Comparison of ENCODE assay signal across 18 cellular contexts in genomic region chr4:37936889-37937498, GRCh38. TPM values are rescaled to one million over a fixed set of nuclear protein-coding genes. Genes with fewer than 3 reads are reported as not detected.
A peak's percentile ranks its signal among the peaks of the same experiment; 100 is the strongest.
DNase-seq lines count a peak whose midpoint lies in the region; ATAC-seq and TF ChIP-seq lines count a peak whose summit lies in the region.
"Had no signal": no experiment of that assay in that cellular context is flagged by ENCODE, and none has a peak within 500 bp of the region (broad histone marks: within the 10 kb centered on the region; RNA-seq: fewer than 3 reads in every experiment).

No MANE protein-coding gene starts in this region.

- H3K79me1 ChIP-seq in H9 (ENCODE audit: insufficient read depth, low read depth, low read length, poor library complexity, severe bottlenecking) = no peaks in the 10 kb centered on the region

- peaks cover 11% of the 10 kb centered on the region for H3K27me3 Mint-ChIP-seq in H9 (ENCODE audit: low read depth)
- no peaks in the 10 kb centered on the region for H3K27me3 Mint-ChIP-seq in activated T-helper 17 cell treated with anti-CD3 and anti-CD28 coated beads, Interleukin-2, amount 50 U/mL, for 72 hours
- H3K27me3 Mint-ChIP-seq: natural killer cell treated with Interleukin-12 subunit alpha and Interleukin-12 subunit beta and Interleukin-15 and Interleukin-18, amount 100 ng/mL, for 72 hours had no signal

- ATAC-seq in right cardiac atrium = peak; percentile 95 to 96
- peak; percentile 78 to 79 for ATAC-seq in gastrocnemius medialis
- no peak for ATAC-seq in activated T-helper 17 cell treated with anti-CD3 and anti-CD28 coated beads, Interleukin-2, amount 50 U/mL, for 72 hours (replicated peaks)
- ATAC-seq: activated CD8-positive, alpha-beta T cell treated with anti-CD3 and anti-CD28 coated beads, Interleukin-2, amount 10 ng/mL, durations not matched to agents 7 days and 5 days; HCT116; natural killer cell treated with Interleukin-12 subunit alpha and Interleukin-12 subunit beta and Interleukin-15 and Interleukin-18, amount 100 ng/mL, for 72 hours; Panc1 had no signal

- H4K8ac ChIP-seq in H9 (replicated peaks; ENCODE audit: insufficient read length, low read depth, low read length) = no peak overlapping the region

- in situ Hi-C loops in gastrocnemius medialis (cut with MboI; ENCODE audit: low sequenced_read_pairs in 4 of 4) (no loop called here), GM23248 (cut with MboI) (no loop called here)

- H3K14ac ChIP-seq in H9 (ENCODE audit: insufficient read depth, low read length) = no peak overlapping the region

- H3K36me3 ChIP-seq in gastrocnemius medialis = no peaks in the 10 kb centered on the region
- H3K36me3 ChIP-seq in GM23248 (ENCODE audit: low read depth) = no peaks in the 10 kb centered on the region

- H3K18ac ChIP-seq in H9 (ENCODE audit: insufficient read length, low read depth, low read length) = no peak overlapping the region

- H3K36me3 Mint-ChIP-seq in H9 (ENCODE audit: insufficient read depth in 1 of 3, low read depth in 3 of 3) = peaks cover 0 to 4% (median 0%) of the 10 kb centered on the region in 3 experiments; a peak in 3 of 7 replicates
- peaks cover 11% of the 10 kb centered on the region for H3K36me3 Mint-ChIP-seq in activated T-helper 17 cell treated with anti-CD3 and anti-CD28 coated beads, Interleukin-2, amount 50 U/mL, for 72 hours (ENCODE audit: low read depth)
- H3K36me3 Mint-ChIP-seq: natural killer cell treated with Interleukin-12 subunit alpha and Interleukin-12 subunit beta and Interleukin-15 and Interleukin-18, amount 100 ng/mL, for 72 hours had no signal

- H3K4me2 ChIP-seq in H9 (ENCODE audit: insufficient read depth, insufficient read length, low read length) (no peak overlapping the region), GM23248 (ENCODE audit: unreplicated experiment) (no peak overlapping the region)

- H2BK120ac ChIP-seq in H9 (ENCODE audit: low read depth, low read length, poor library complexity, severe bottlenecking) = no peak overlapping the region

- H3K23ac ChIP-seq in H9 (ENCODE audit: insufficient read length, low read depth, low read length) = no peak overlapping the region

- H3K27me3 ChIP-seq in H9 (ENCODE audit: insufficient read depth, low read length) (no peaks in the 10 kb centered on the region), right cardiac atrium (ENCODE audit: control insufficient read depth, insufficient read depth) (no peaks in the 10 kb centered on the region), gastrocnemius medialis (no peaks in the 10 kb centered on the region), GM23248 (replicated peaks; ENCODE audit: insufficient read depth) (no peaks in the 10 kb centered on the region; the same call in 1 of the 2 replicates)
- H3K27me3 ChIP-seq: sigmoid colon had no signal

- H3K27ac ChIP-seq in H9 (ENCODE audit: insufficient read length, low read depth, low read length) (no peak overlapping the region), right cardiac atrium (ENCODE audit: low read length) (peak overlapping the region; percentile 67), gastrocnemius medialis (peak overlapping the region; percentile 83 to 97 (median 88)), GM23248 (no peak overlapping the region)

- no peaks in the 10 kb centered on the region for H3K23me2 ChIP-seq in H9 (ENCODE audit: insufficient read length, low read depth, low read length, poor library complexity, severe bottlenecking)

- H3K4me1 Mint-ChIP-seq in H9 = peaks cover 4 to 5% of the 10 kb centered on the region in 2 experiments
- H3K4me1 Mint-ChIP-seq in activated T-helper 17 cell treated with anti-CD3 and anti-CD28 coated beads, Interleukin-2, amount 50 U/mL, for 72 hours = peaks cover 9% of the 10 kb centered on the region

- H3K27ac Mint-ChIP-seq in H9 = no peak overlapping the region
- no peak overlapping the region for H3K27ac Mint-ChIP-seq in activated T-helper 17 cell treated with anti-CD3 and anti-CD28 coated beads, Interleukin-2, amount 50 U/mL, for 72 hours
- H3K27ac Mint-ChIP-seq: activated CD8-positive, alpha-beta T cell treated with anti-CD3 and anti-CD28 coated beads, Interleukin-2, amount 10 ng/mL, durations not matched to agents 7 days and 5 days; natural killer cell treated with Interleukin-12 subunit alpha and Interleukin-12 subunit beta and Interleukin-15 and Interleukin-18, amount 100 ng/mL, for 72 hours had no signal

- no peaks in the 10 kb centered on the region for H3F3A ChIP-seq in GM23248 (ENCODE audit: insufficient read depth)

- H3K4ac ChIP-seq in H9 (ENCODE audit: low read depth, low read length) = no peak overlapping the region

- H2BK5ac ChIP-seq in H9 (ENCODE audit: insufficient read length, low read length) = no peak overlapping the region

- WGBS in H9 (ENCODE audit: extremely low coverage, insufficient read length, low lambda C conversion rate) = no CpG with 5 or more reads among the region's 7 CpGs
- 50% methylated on average over 7 of the region's 7 CpGs for WGBS in right cardiac atrium
- WGBS in GM23248 (ENCODE audit: low coverage in 1 of 2, low lambda C conversion rate in 2 of 2, missing lambda C conversion rate in 2 of 2), 2 experiments = 19 to 25% methylated on average over 7 of the region's 7 CpGs

- H2BK12ac ChIP-seq in H9 (ENCODE audit: insufficient read length, low read depth, low read length) = no peak overlapping the region

- no peak overlapping the region for H3K56ac ChIP-seq in H9 (ENCODE audit: insufficient read length, low read depth, low read length)

- H3K9me3 Mint-ChIP-seq in H9 = 0 out of 5 replicates have a peak, but pooled peaks cover 0 to 2% of the 10 kb centered on the region in 2 experiments
- H3K9me3 Mint-ChIP-seq in activated T-helper 17 cell treated with anti-CD3 and anti-CD28 coated beads, Interleukin-2, amount 50 U/mL, for 72 hours = peaks cover 7% of the 10 kb centered on the region
- H3K9me3 Mint-ChIP-seq: natural killer cell treated with Interleukin-12 subunit alpha and Interleukin-12 subunit beta and Interleukin-15 and Interleukin-18, amount 100 ng/mL, for 72 hours had no signal

- no peak overlapping the region for H3K4me3 Mint-ChIP-seq in H9
- H3K4me3 Mint-ChIP-seq in activated T-helper 17 cell treated with anti-CD3 and anti-CD28 coated beads, Interleukin-2, amount 50 U/mL, for 72 hours = no peak overlapping the region
- H3K4me3 Mint-ChIP-seq: activated CD8-positive, alpha-beta T cell treated with anti-CD3 and anti-CD28 coated beads, Interleukin-2, amount 10 ng/mL, durations not matched to agents 7 days and 5 days; natural killer cell treated with Interleukin-12 subunit alpha and Interleukin-12 subunit beta and Interleukin-15 and Interleukin-18, amount 100 ng/mL, for 72 hours had no signal

- no peak overlapping the region for H3T11ph ChIP-seq in H9 (ENCODE audit: low read length)

- H2AK5ac ChIP-seq in H9 (ENCODE audit: insufficient read length, low read length) = no peak overlapping the region

- H3K4me3 ChIP-seq in right cardiac atrium (ENCODE audit: low read length) = no peak overlapping the region
- H3K4me3 ChIP-seq in gastrocnemius medialis = peak overlapping the region; percentile 18 to 28 (median 24)
- H3K4me3 ChIP-seq in GM23248 = no peak overlapping the region
- H3K4me3 ChIP-seq: sigmoid colon had no signal

- no peak overlapping the region for H3K9ac ChIP-seq in H9 (ENCODE audit: extremely low read depth, insufficient read length, low read length)
- no peak overlapping the region for H3K9ac ChIP-seq in GM23248

- H3K79me2 ChIP-seq in H9 (ENCODE audit: insufficient read depth, low read length) (no peaks in the 10 kb centered on the region), GM23248 (ENCODE audit: insufficient read depth) (no peaks in the 10 kb centered on the region)

- H4K20me1 ChIP-seq in H9 (ENCODE audit: control insufficient read depth, insufficient read depth, insufficient read length) = no peaks in the 10 kb centered on the region
- H4K20me1 ChIP-seq in GM23248 (ENCODE audit: insufficient read depth) = no peaks in the 10 kb centered on the region

- H2AFZ ChIP-seq in H9 (ENCODE audit: low read length) (no peak overlapping the region), GM23248 (no peak overlapping the region)

- H4K5ac ChIP-seq in H9 (ENCODE audit: insufficient read length, low read depth, low read length) = no peak overlapping the region

- H3K4me1 ChIP-seq in H9 (ENCODE audit: insufficient read depth, low read length) (no peaks in the 10 kb centered on the region; the same call in 1 of the 2 replicates), right cardiac atrium (ENCODE audit: control insufficient read depth, insufficient read depth, low read length) (peaks cover 9% of the 10 kb centered on the region), gastrocnemius medialis (peaks cover 50 to 58% of the 10 kb centered on the region in 2 donors), GM23248 (ENCODE audit: insufficient read depth) (no peaks in the 10 kb centered on the region)

- no peak overlapping the region for H4K91ac ChIP-seq in H9 (ENCODE audit: insufficient read length, low read depth, low read length)

- H2BK15ac ChIP-seq in H9 (ENCODE audit: low read depth, low read length) = no peak overlapping the region

- H3K9me2 ChIP-seq in GM23248 (ENCODE audit: insufficient read depth) = no peaks in the 10 kb centered on the region

- H3K9me3 ChIP-seq in H9 (ENCODE audit: control insufficient read depth, low read depth, low read length) (no peaks in the 10 kb centered on the region), right cardiac atrium (ENCODE audit: control insufficient read depth, low read length) (no peaks in the 10 kb centered on the region), gastrocnemius medialis (no peaks in the 10 kb centered on the region), GM23248 (ENCODE audit: low read depth) (no peaks in the 10 kb centered on the region)
- H3K9me3 ChIP-seq: sigmoid colon had no signal

- H2BK20ac ChIP-seq in H9 (ENCODE audit: low read depth, low read length, poor library complexity, severe bottlenecking) = no peak overlapping the region

- TF ChIP-seq POLR2A in gastrocnemius medialis (IDR thresholded peaks at IDR 0.05) = peak; percentile 53 to 76

- intact Hi-C loops in right cardiac atrium (cut with DNase I) (no loop called here), gastrocnemius medialis (cut with DNase I; ENCODE audit: low total_unique reads) (loop anchor here (2.0 kb wide), 1 partner anchor 40 kb away; no protein-coding TSS in a partner anchor)

- TF ChIP-seq CTCF in H9 (conservative IDR thresholded peaks at IDR 0.05) (peak; percentile 33; the same call in 2 of the 3 replicates), gastrocnemius medialis (IDR thresholded peaks at IDR 0.05 in 4 of 5, conservative IDR thresholded peaks at IDR 0.05 in 1 of 5) (no peak)

- DNase-seq in H9 (no peak), astrocyte of the hippocampus (ENCODE audit: low read depth, low spot score) (peak; percentile 8), right cardiac atrium (peak; percentile 52 to 73 (median 66)), gastrocnemius medialis (peak; percentile 91 to 96), GM23248 (no peak)
- no peak for DNase-seq in activated naive CD4-positive, alpha-beta T cell treated with anti-CD3 and anti-CD28 coated beads, Interleukin-2, amount 50 U/mL, for 16 hours
- no peak for DNase-seq in activated effector memory CD4-positive, alpha-beta T cell treated with Interleukin-2 at 50 U/mL for 16 hours
- DNase-seq: activated CD8-positive, alpha-beta T cell treated with anti-CD3 and anti-CD28 coated beads, Interleukin-2, amount 10 ng/mL, durations not matched to agents 7 days and 5 days; NCI-H2029; NCI-H524; sigmoid colon; stimulated activated CD4-positive, alpha-beta T cell treated with anti-CD3 and anti-CD28 coated beads, Interleukin-2, amount 100 ng/mL, for 48 hours had no signal

RNA-seq across cellular contexts. Expression of gene PTTG2, which starts 23.2 kb away (rescaled TPM):
- total RNA-seq in H9 (2021) (not detected in 2 replicates), right cardiac atrium (1 to 10 TPM in 3 of 4 donors, under 1 TPM in 1; 0.65 to 1.7 (median 1.4) TPM), gastrocnemius medialis (1 to 10 TPM in 1 of 4 donors, not detected in 3; 2.1 TPM)
- polyA plus RNA-seq in right cardiac atrium (0.54 TPM), GM23248 (2016; fragmentation: Nextera tagmentation; extraction: Ambion mirVana) (not detected in 2 replicates)
- not detected in 2 replicates for total RNA-seq in GM23248 (2014; rRNA removed; shearing (Covaris generic))
- under 1 TPM; 0.39 to 0.40 TPM for total RNA-seq in activated T-helper 17 cell treated with anti-CD3 and anti-CD28 coated beads, Interleukin-2, amount 50 U/mL, for 72 hours
- total RNA-seq: lung microvascular endothelial cell, temporal lobe had no signal

RNA-seq across cellular contexts. Expression of gene TBC1D1, which starts 46.1 kb away (rescaled TPM):
- total RNA-seq in H9 (2021) (101 and 109 TPM in 2 replicates), right cardiac atrium (100 to 1,000 TPM; 114 to 134 (median 118) TPM), gastrocnemius medialis (100 to 1,000 TPM; 111 to 176 (median 142) TPM)
- polyA plus RNA-seq in right cardiac atrium (86.7 TPM), GM23248 (2016; fragmentation: Nextera tagmentation; extraction: Ambion mirVana) (12.4 and 13.6 TPM in 2 replicates)
- total RNA-seq in GM23248 (2014; rRNA removed; shearing (Covaris generic)) = 34.6 and 41.1 TPM in 2 replicates
- 10 to 100 TPM; 29.9 to 39.0 TPM for total RNA-seq in activated T-helper 17 cell treated with anti-CD3 and anti-CD28 coated beads, Interleukin-2, amount 50 U/mL, for 72 hours

Comparison
In these comparisons a context has a peak if more than half of its experiments do, and no peak if none do; other contexts are left out.
1. DNase-seq: peak in astrocyte of the hippocampus (single experiment), right cardiac atrium (3 of 3) and gastrocnemius medialis (2 of 2); none in H9 (single experiment), GM23248 (single experiment), activated naive CD4-positive, alpha-beta T cell treated with anti-CD3 and anti-CD28 coated beads, Interleukin-2, amount 50 U/mL, for 16 hours (single experiment) and activated effector memory CD4-positive, alpha-beta T cell treated with Interleukin-2 at 50 U/mL for 16 hours (single experiment).
2. H3K27ac ChIP-seq: peak in right cardiac atrium (single experiment) and gastrocnemius medialis (4 of 4); none in H9 (single experiment) and GM23248 (single experiment).
3. H3K4me3 ChIP-seq: peak in gastrocnemius medialis (4 of 4); none in right cardiac atrium (single experiment) and GM23248 (single experiment).